ENCODE assay signal across 13 cellular contexts in the genomic region with DNA sequence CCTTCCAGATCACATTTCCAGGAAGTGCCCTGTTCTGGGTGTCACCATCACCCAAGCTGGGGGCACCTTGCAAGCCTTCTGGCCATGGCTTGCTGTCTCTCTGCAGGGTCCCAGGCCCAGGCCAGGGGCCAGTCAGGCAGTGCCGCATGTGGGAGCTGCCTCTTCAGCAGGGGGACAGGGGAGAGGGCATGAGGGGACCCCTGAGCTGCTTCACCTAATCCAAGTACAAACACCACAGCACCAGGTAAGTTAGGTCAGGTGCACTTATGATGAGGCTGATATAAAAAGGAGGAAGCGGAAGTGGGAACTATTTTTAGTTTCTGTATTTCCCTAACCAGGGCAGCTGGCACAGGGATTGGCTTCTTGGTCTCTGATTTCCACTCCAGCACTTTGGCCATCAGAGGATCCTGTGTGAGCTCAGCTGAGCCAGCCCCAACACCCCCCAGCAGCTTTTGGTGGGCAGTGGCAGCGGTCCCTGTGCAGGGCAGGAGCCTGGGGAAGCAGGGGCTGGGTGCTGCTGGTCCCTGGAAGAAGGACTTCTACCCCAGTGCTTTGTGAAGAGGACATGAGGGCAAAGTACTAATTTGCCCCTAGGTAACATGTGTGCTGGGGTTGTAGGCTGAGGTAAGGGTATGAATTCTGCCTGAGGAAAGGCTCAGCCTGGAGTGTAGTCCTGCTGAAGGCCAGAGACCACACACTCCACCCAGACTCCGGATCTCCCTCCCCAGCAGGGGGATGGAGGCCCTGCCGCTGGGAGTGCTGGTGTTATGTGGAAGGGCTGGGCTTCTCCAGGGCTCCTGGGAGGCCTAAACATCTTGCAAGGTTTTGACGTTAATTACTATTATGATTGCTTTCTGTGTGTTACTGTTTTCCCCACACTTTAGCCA. TPM values are rescaled to one million over a fixed set of nuclear protein-coding genes. Genes with fewer than 3 reads are reported as not detected.
A peak's percentile ranks its signal among the peaks of the same experiment; 100 is the strongest.
DNase-seq lines count a peak whose midpoint lies in the region; ATAC-seq and TF ChIP-seq lines count a peak whose summit lies in the region.
"Had no signal": no experiment of that assay in that cellular context is flagged by ENCODE, and none has a peak within 500 bp of the region (broad histone marks: within the 10 kb centered on the region; RNA-seq: fewer than 3 reads in every experiment).

No MANE protein-coding gene starts in this region.

- DNase-seq in left ventricle myocardium inferior, result no peak
- no peak for DNase-seq in heart right ventricle
- DNase-seq in SK-N-MC (ENCODE audit: low read depth, low spot score), result no peak
- DNase-seq in left colon, result peak in 1 of 2 donors; percentile 25
- DNase-seq in NCI-H2029 treated with DMSO at 0.1 percent for 48 hours (lab: John Stamatoyannopoulos, UW), result no peak
- DNase-seq in amygdala (lab: John Stamatoyannopoulos, UW), result no peak
- DNase-seq in nephron progenitor cell, result no peak
- DNase-seq: SJCRH30; stimulated activated CD4-positive, alpha-beta T cell treated with anti-CD3 and anti-CD28 coated beads, Interleukin-4, amount 100 ng/mL, for 4 hours had no signal

- H3K4me3 Mint-ChIP-seq in nephron progenitor cell, result no peak overlapping the region
- H3K4me3 Mint-ChIP-seq: dendritic cell treated with granulocyte-macrophage colony-stimulating factor and Interleukin-4, amounts not matched to agents 40 ng/mL and 50 ng/mL, for 4 days had no signal

- H3K36me3 Mint-ChIP-seq in nephron progenitor cell (ENCODE audit: low read depth), result no peaks in the 10 kb centered on the region
- H3K36me3 Mint-ChIP-seq: CD14-positive monocyte had no signal

- H3K9ac ChIP-seq in SK-N-MC (ENCODE audit: insufficient read length), result no peak overlapping the region

- H3K9me3 Mint-ChIP-seq in nephron progenitor cell, result no peaks in the 10 kb centered on the region
- H3K9me3 Mint-ChIP-seq: dendritic cell treated with granulocyte-macrophage colony-stimulating factor and Interleukin-4, amounts not matched to agents 40 ng/mL and 50 ng/mL, for 4 days had no signal

- no peak for ATAC-seq in heart right ventricle
- peak; percentile 19 for ATAC-seq in left colon
- no peak for ATAC-seq in HG03432 (IDR thresholded peaks at IDR 0.05; ENCODE audit: unreplicated experiment)

- 57 to 59% methylated on average over 6 of the region's 6 CpGs for WGBS in heart right ventricle, 2 donors

- peaks cover 30% of the 10 kb centered on the region for H3K4me1 ChIP-seq in left ventricle myocardium inferior
- H3K4me1 ChIP-seq in heart right ventricle, result peaks cover 0 to 32% (median 8%) of the 10 kb centered on the region in 9 donors
- H3K4me1 ChIP-seq: SJCRH30 had no signal

- peak overlapping the region; percentile 45 for H3K27ac ChIP-seq in left ventricle myocardium inferior (replicated peaks)
- H3K27ac ChIP-seq in heart right ventricle, result peak overlapping the region in 5 of 10 donors; percentile 5 to 62 (median 41)
- peak overlapping the region; percentile 86 for H3K27ac ChIP-seq in SK-N-MC
- H3K27ac ChIP-seq: SJCRH30 had no signal

- no peak overlapping the region for H3K27ac Mint-ChIP-seq in nephron progenitor cell
- H3K27ac Mint-ChIP-seq: dendritic cell treated with granulocyte-macrophage colony-stimulating factor and Interleukin-4, amounts not matched to agents 40 ng/mL and 50 ng/mL, for 4 days had no signal

- H3K4me3 ChIP-seq in left ventricle myocardium inferior (no peak overlapping the region), heart right ventricle (no peak overlapping the region), SK-N-MC (peak overlapping the region; percentile 48)
- H3K4me3 ChIP-seq: SJCRH30, thoracic aorta had no signal

- H3K27me3 ChIP-seq in left ventricle myocardium inferior (ENCODE audit: low read depth) (peaks cover 23% of the 10 kb centered on the region), heart right ventricle (peaks cover 0 to 24% (median 16%) of the 10 kb centered on the region in 7 donors)
- H3K27me3 ChIP-seq: SJCRH30 had no signal

- H3K36me3 ChIP-seq in left ventricle myocardium inferior (no peaks in the 10 kb centered on the region), heart right ventricle (no peaks in the 10 kb centered on the region), SK-N-MC (ENCODE audit: insufficient read depth, low read length) (no peaks in the 10 kb centered on the region)
- H3K36me3 ChIP-seq: SJCRH30, thoracic aorta had no signal

- TF ChIP-seq CTCF in left ventricle myocardium inferior (IDR thresholded peaks at IDR 0.05; ENCODE audit: borderline replicate concordance) (no peak), heart right ventricle (IDR thresholded peaks at IDR 0.05) (no peak), nephron progenitor cell (IDR thresholded peaks at IDR 0.05) (no peak)

- H3K9me3 ChIP-seq in left ventricle myocardium inferior (replicated peaks), result no peaks in the 10 kb centered on the region
- H3K9me3 ChIP-seq in heart right ventricle, result no peaks in the 10 kb centered on the region
- H3K9me3 ChIP-seq in SK-N-MC (ENCODE audit: low read depth, low read length), result no peaks in the 10 kb centered on the region
- H3K9me3 ChIP-seq: thoracic aorta had no signal

- intact Hi-C loops in left ventricle myocardium inferior (cut with micrococcal nuclease) (no loop called here), heart right ventricle (cut with DNase I) (loop anchor here in 1 of 10 donors (5.0 kb wide), 1 partner anchor 48 kb away; no protein-coding TSS in a partner anchor), left colon (cut with DNase I, micrococcal nuclease) (no loop called here)

- H3K27me3 Mint-ChIP-seq in nephron progenitor cell (ENCODE audit: low read depth, poor library complexity), result peaks cover 55% of the 10 kb centered on the region

- H3K4me1 Mint-ChIP-seq in nephron progenitor cell, result no peaks in the 10 kb centered on the region

RNA-seq across cellular contexts. Expression of gene PCBP3, which starts 3.3 kb away (rescaled TPM):
- total RNA-seq in left ventricle myocardium inferior (2.9 TPM), heart right ventricle (10 to 100 TPM in 1 of 10 donors, 1 to 10 TPM in 5, under 1 TPM in 4; 0.25 to 11.3 (median 1.6) TPM), left colon (1 to 10 TPM; 2.3 to 2.5 TPM)
- polyA plus RNA-seq in heart right ventricle, result 1 to 10 TPM in 1 of 2 donors, under 1 TPM in 1; 0.51 to 1.3 TPM
- total RNA-seq: SJCRH30 had no signal
